Comparison of ENCODE assay signal across 19 cellular contexts in genomic region chr13:106468948-106469590, GRCh38.
DNase-seq lines count a peak whose midpoint lies in the region; ATAC-seq, FAIRE-seq and TF ChIP-seq lines count a peak whose summit lies in the region.
"Had no signal": no experiment of that assay in that cellular context is flagged by ENCODE, and none has a peak within 500 bp of the region (broad histone marks: within the 10 kb centered on the region; RNA-seq: fewer than 3 reads in every experiment).

No MANE protein-coding gene starts in this region.

- intact Hi-C loops in stomach (cut with DNase I; ENCODE audit: low total_unique reads): no loop called here

- no peaks in the 10 kb centered on the region for H3K9me3 Mint-ChIP-seq in natural killer cell treated with Interleukin-12 subunit alpha and Interleukin-12 subunit beta and Interleukin-15 and Interleukin-18, amount 100 ng/mL, for 72 hours
- H3K9me3 Mint-ChIP-seq: HFFc6, IgD-negative memory B cell had no signal

- H2AK5ac ChIP-seq in H1 (ENCODE audit: low read depth, low read length) (no peak overlapping the region), mesendoderm (ENCODE audit: low read length) (no peak overlapping the region)

- peaks cover 8 to 14% of the 10 kb centered on the region in 2 donors for H3K27me3 Mint-ChIP-seq in natural killer cell treated with Interleukin-12 subunit alpha and Interleukin-12 subunit beta and Interleukin-15 and Interleukin-18, amount 100 ng/mL, for 72 hours

- H2AFZ ChIP-seq in H1 (ENCODE audit: low read length): peak overlapping the region; percentile 28; the same call in 1 of the 2 replicates

- no peak for TF ChIP-seq POLR2A in H1 (IDR thresholded peaks at IDR 0.05; ENCODE audit: control extremely low read depth in 1 of 2, low read depth in 2 of 2, low read length in 2 of 2)
- TF ChIP-seq POLR2A in stomach (IDR thresholded peaks at IDR 0.05): no peak

- H2BK12ac ChIP-seq in H1 (ENCODE audit: low read depth, low read length): no peak overlapping the region

- H3K14ac ChIP-seq in H1 (ENCODE audit: insufficient read length): no peak overlapping the region

- POLR2A ChIA-PET in H1 (lab: Charles Lee; ENCODE audit: partially characterized antibody): no interaction called here

- H3K9me3 ChIP-seq in cardiac muscle cell (ENCODE audit: low read depth) (no peaks in the 10 kb centered on the region), right atrium auricular region (no peaks in the 10 kb centered on the region), H1 (ENCODE audit: insufficient read depth in 2 of 2, low read depth in 1 of 2, low read length in 1 of 2) (no peaks in the 10 kb centered on the region), stomach (no peaks in the 10 kb centered on the region)
- H3K9me3 ChIP-seq: BLaER1, HAP-1 had no signal

- no peaks in the 10 kb centered on the region for H3K36me3 Mint-ChIP-seq in natural killer cell treated with Interleukin-12 subunit alpha and Interleukin-12 subunit beta and Interleukin-15 and Interleukin-18, amount 100 ng/mL, for 72 hours
- H3K36me3 Mint-ChIP-seq: CD4-positive, CD25-positive, alpha-beta regulatory T cell; IgD-negative memory B cell had no signal

- no peaks in the 10 kb centered on the region for H4K20me1 ChIP-seq in H1 (replicated peaks in 1 of 2; ENCODE audit: control insufficient read depth in 1 of 2, insufficient read depth in 2 of 2, low read length in 2 of 2)
- H4K20me1 ChIP-seq: BLaER1 had no signal

- TF ChIP-seq CTCF in cardiac muscle cell (IDR thresholded peaks at IDR 0.05; ENCODE audit: low read depth, low read length): no peak
- TF ChIP-seq CTCF in right atrium auricular region (IDR thresholded peaks at IDR 0.05): no peak
- no peak for TF ChIP-seq CTCF in H1 (IDR thresholded peaks at IDR 0.05; ENCODE audit: control extremely low read depth in 1 of 3, insufficient read depth in 1 of 3, low read depth in 1 of 3, low read length in 3 of 3)
- no peak for TF ChIP-seq CTCF in stomach (IDR thresholded peaks at IDR 0.05)

- H4K91ac ChIP-seq in H1 (replicated peaks; ENCODE audit: insufficient read length, low read length): no peak overlapping the region

- CTCF ChIA-PET in H1 (lab: Charles Lee; ENCODE audit: partially characterized antibody): interaction anchor here (0.5 to 1.7 kb wide), 2 partner anchors 11 to 46 kb away, joined by 3 to 5 read pairs; no protein-coding TSS in a partner anchor

- no peak overlapping the region for H3K56ac ChIP-seq in H1 (replicated peaks; ENCODE audit: insufficient read length, low read depth, low read length)
- H3K56ac ChIP-seq in mesendoderm (ENCODE audit: low read length): no peak overlapping the region

- H3K18ac ChIP-seq in H1 (ENCODE audit: extremely low read depth, low read length): no peak overlapping the region
- H3K18ac ChIP-seq in mesendoderm (ENCODE audit: low read length): no peak overlapping the region

- no peak overlapping the region for H3K4me3 Mint-ChIP-seq in natural killer cell treated with Interleukin-12 subunit alpha and Interleukin-12 subunit beta and Interleukin-15 and Interleukin-18, amount 100 ng/mL, for 72 hours
- H3K4me3 Mint-ChIP-seq: CD4-positive, CD25-positive, alpha-beta regulatory T cell; HFFc6; IgD-negative memory B cell had no signal

- no peaks in the 10 kb centered on the region for H3K4me1 Mint-ChIP-seq in natural killer cell treated with Interleukin-12 subunit alpha and Interleukin-12 subunit beta and Interleukin-15 and Interleukin-18, amount 100 ng/mL, for 72 hours (ENCODE audit: low read depth in 2 of 2)
- H3K4me1 Mint-ChIP-seq: CD4-positive, CD25-positive, alpha-beta regulatory T cell had no signal

- H3K36me3 ChIP-seq in cardiac muscle cell (no peaks in the 10 kb centered on the region), right atrium auricular region (no peaks in the 10 kb centered on the region), H1 (ENCODE audit: control insufficient read depth in 2 of 4, insufficient read depth in 4 of 4, low read length in 3 of 4) (no peaks in the 10 kb centered on the region), mesendoderm (ENCODE audit: control insufficient read depth, insufficient read depth, low read length) (no peaks in the 10 kb centered on the region), stomach (no peaks in the 10 kb centered on the region)
- H3K36me3 ChIP-seq: BLaER1, HAP-1 had no signal

- H3K27me3 ChIP-seq in cardiac muscle cell (no peaks in the 10 kb centered on the region), right atrium auricular region (no peaks in the 10 kb centered on the region), H1 (replicated peaks in 1 of 4; ENCODE audit: control insufficient read depth in 3 of 4, extremely low read depth in 1 of 4, insufficient read depth in 3 of 4, low read length in 3 of 4) (no peaks in the 10 kb centered on the region; a peak in 1 of 7 replicates), mesendoderm (ENCODE audit: insufficient read depth, low read length, poor library complexity) (no peaks in the 10 kb centered on the region), stomach (no peaks in the 10 kb centered on the region)
- H3K27me3 ChIP-seq: BLaER1 had no signal

- no peak overlapping the region for H2BK5ac ChIP-seq in H1 (ENCODE audit: low read depth, low read length)
- H2BK5ac ChIP-seq in mesendoderm (ENCODE audit: low read length): no peak overlapping the region

- no peaks in the 10 kb centered on the region for H3K23me2 ChIP-seq in H1 (ENCODE audit: low read depth, low read length)

- 0 out of 2 replicates have a peak overlapping the region, but pooled peaks have one; percentile 61 for H2BK15ac ChIP-seq in H1 (ENCODE audit: low read length)
- H2BK15ac ChIP-seq in mesendoderm (replicated peaks; ENCODE audit: low read depth): no peak overlapping the region

- WGBS in H1 (ENCODE audit: extremely low coverage in 1 of 2, insufficient coverage in 1 of 2, insufficient read length in 1 of 2, insufficient replicate concordance in 2 of 2, low coverage in 1 of 2, low lambda C conversion rate in 2 of 2, missing lambda C conversion rate in 1 of 2), 2 experiments: 83% methylated on average over 17 of the region's 17 CpGs; no CpG with 5 or more reads in 1 of the 2 experiments
- no CpG with 5 or more reads among the region's 17 CpGs for WGBS in mesendoderm (ENCODE audit: extremely low coverage, insufficient coverage, low lambda C conversion rate)
- WGBS in stomach, 5 donors: 71 to 79% (median 75%) methylated on average over 13 to 17 of the region's 17 CpGs

- ATAC-seq in natural killer cell treated with Interleukin-12 subunit alpha and Interleukin-12 subunit beta and Interleukin-15 and Interleukin-18, amount 100 ng/mL, for 72 hours: no peak
- ATAC-seq: GM12878 had no signal

- H3K4me2 ChIP-seq in H1 (ENCODE audit: insufficient read depth in 1 of 2, low read depth in 2 of 2, low read length in 2 of 2) (no peak overlapping the region), mesendoderm (ENCODE audit: low read length) (no peak overlapping the region)
- H3K4me2 ChIP-seq: BLaER1 had no signal

- no peak overlapping the region for H4K8ac ChIP-seq in H1 (ENCODE audit: extremely low read depth, insufficient read depth, low read length)
- no peak overlapping the region for H4K8ac ChIP-seq in mesendoderm (ENCODE audit: low read depth, low read length)

- H3K27ac ChIP-seq in cardiac muscle cell: peak overlapping the region; percentile 6
- H3K27ac ChIP-seq in right atrium auricular region: no peak overlapping the region
- no peak overlapping the region for H3K27ac ChIP-seq in H1 (ENCODE audit: low read depth, low read length)
- H3K27ac ChIP-seq in mesendoderm (ENCODE audit: low read depth, low read length): no peak overlapping the region
- no peak overlapping the region for H3K27ac ChIP-seq in stomach
- H3K27ac ChIP-seq: 22Rv1, BLaER1 had no signal

- peaks cover 34% of the 10 kb centered on the region for H3K4me1 ChIP-seq in cardiac muscle cell (ENCODE audit: low read depth)
- H3K4me1 ChIP-seq in right atrium auricular region: peaks cover 0 to 14% of the 10 kb centered on the region in 2 donors
- peaks cover 0 to 9% (median 1%) of the 10 kb centered on the region in 4 experiments; a peak in 3 of 7 replicates for H3K4me1 ChIP-seq in H1 (replicated peaks in 1 of 4; ENCODE audit: control insufficient read depth in 3 of 4, insufficient read depth in 4 of 4, low read length in 3 of 4)
- H3K4me1 ChIP-seq in mesendoderm (ENCODE audit: control insufficient read depth, low read depth, low read length): peaks cover 8% of the 10 kb centered on the region
- H3K4me1 ChIP-seq in stomach: peaks cover 10 to 33% (median 15%) of the 10 kb centered on the region in 4 donors
- H3K4me1 ChIP-seq: BLaER1, HAP-1 had no signal

- H3K4ac ChIP-seq in H1 (replicated peaks; ENCODE audit: insufficient read length, low read depth, low read length): no peak overlapping the region
- H3K4ac ChIP-seq in mesendoderm (ENCODE audit: low read depth, low read length): no peak overlapping the region

- H3K9ac ChIP-seq in H1 (replicated peaks in 1 of 4; ENCODE audit: extremely low read depth in 1 of 4, low read depth in 3 of 4, low read length in 3 of 4): no peak overlapping the region
- no peak overlapping the region for H3K9ac ChIP-seq in mesendoderm (ENCODE audit: low read length)
- H3K9ac ChIP-seq: BLaER1 had no signal

- no peak overlapping the region for H3K4me3 ChIP-seq in cardiac muscle cell
- H3K4me3 ChIP-seq in right atrium auricular region: no peak overlapping the region
- H3K4me3 ChIP-seq in H1 (ENCODE audit: extremely low read depth in 1 of 4, insufficient read depth in 2 of 4, low read depth in 3 of 4, low read length in 4 of 4): no peak overlapping the region
- H3K4me3 ChIP-seq in mesendoderm (ENCODE audit: low read length): no peak overlapping the region
- no peak overlapping the region for H3K4me3 ChIP-seq in stomach
- H3K4me3 ChIP-seq: BLaER1, GM12878, HAP-1 had no signal

- TF ChIP-seq EP300 in H1 (IDR thresholded peaks at IDR 0.05; ENCODE audit: borderline replicate concordance in 1 of 2, low read depth in 2 of 2, low read length in 2 of 2) (no peak), stomach (IDR thresholded peaks at IDR 0.05) (no peak)

- H3K23ac ChIP-seq in H1 (ENCODE audit: insufficient read length): no peak overlapping the region
- no peak overlapping the region for H3K23ac ChIP-seq in mesendoderm (ENCODE audit: low read length)

- no peak overlapping the region for H3K27ac Mint-ChIP-seq in natural killer cell treated with Interleukin-12 subunit alpha and Interleukin-12 subunit beta and Interleukin-15 and Interleukin-18, amount 100 ng/mL, for 72 hours
- H3K27ac Mint-ChIP-seq: CD4-positive, CD25-positive, alpha-beta regulatory T cell; HFFc6; IgD-negative memory B cell had no signal

- TF ChIP-seq RAD21 in H1 (IDR thresholded peaks at IDR 0.05 in 1 of 2, conservative IDR thresholded peaks at IDR 0.05 in 1 of 2; ENCODE audit: low read depth in 2 of 2, low read length in 2 of 2): no peak

- no peak for FAIRE-seq in H1 (lab: Jason Lieb, UNC)
- FAIRE-seq: GM12878, HTR-8/SVneo had no signal

- H2BK120ac ChIP-seq in H1 (replicated peaks; ENCODE audit: low read depth, low read length) (no peak overlapping the region), mesendoderm (ENCODE audit: low read depth, low read length) (no peak overlapping the region)

- no peaks in the 10 kb centered on the region for H3K79me2 ChIP-seq in H1 (ENCODE audit: control insufficient read depth in 1 of 2, insufficient read depth in 2 of 2, low read length in 2 of 2)
- H3K79me2 ChIP-seq in mesendoderm (ENCODE audit: control insufficient read depth, insufficient read depth, low read length): no peaks in the 10 kb centered on the region

- DNase-seq in cardiac muscle cell (ENCODE audit: low read depth in 1 of 2, low spot score in 1 of 2): peak in 1 of 2 donors; percentile 31
- no peak for DNase-seq in right atrium auricular region (ENCODE audit: low spot score)
- no peak for DNase-seq in H1 (ENCODE audit: low read depth in 1 of 2, low spot score in 2 of 2)
- peak; percentile 82 for DNase-seq in mesendoderm
- peak; percentile 49 for DNase-seq in stomach
- DNase-seq in natural killer cell treated with Interleukin-12 subunit alpha and Interleukin-12 subunit beta and Interleukin-15 and Interleukin-18, amount 100 ng/mL, for 72 hours (ENCODE audit: low spot score): no peak
- no peak for DNase-seq in medulla oblongata (ENCODE audit: extremely low spot score)
- no peak for DNase-seq in C1 segment of cervical spinal cord (lab: John Stamatoyannopoulos, UW)
- DNase-seq: Calu3; CD4-positive, CD25-positive, alpha-beta regulatory T cell; DMS 273 treated with DMSO at 0.1 percent for 48 hours; GOT3; HFFc6 had no signal

- H2BK20ac ChIP-seq in H1 (ENCODE audit: low read length): no peak overlapping the region

- no peaks in the 10 kb centered on the region for H3K79me1 ChIP-seq in H1 (ENCODE audit: low read depth, low read length)
- H3K79me1 ChIP-seq in mesendoderm (ENCODE audit: low read length): no peaks in the 10 kb centered on the region

- H4K5ac ChIP-seq in H1 (ENCODE audit: insufficient read length, low read depth, low read length) (no peak overlapping the region), mesendoderm (ENCODE audit: low read length) (no peak overlapping the region)

Comparison
In these comparisons a context has a peak if more than half of its experiments do, and no peak if none do; other contexts are left out.
1. DNase-seq: peak in mesendoderm (single experiment) and stomach (single experiment); none in right atrium auricular region (single experiment), H1 (0 of 2), natural killer cell treated with Interleukin-12 subunit alpha and Interleukin-12 subunit beta and Interleukin-15 and Interleukin-18, amount 100 ng/mL, for 72 hours (single experiment), medulla oblongata (single experiment) and C1 segment of cervical spinal cord (0 of 14).